Comparison of ENCODE assay signal across 17 cellular contexts in genomic region chr14:97113339-97113738, GRCh38.
A peak's percentile ranks its signal among the peaks of the same experiment; 100 is the strongest.
DNase-seq lines count a peak whose midpoint lies in the region; ATAC-seq, FAIRE-seq and TF ChIP-seq lines count a peak whose summit lies in the region.
"Had no signal": no experiment of that assay in that cellular context is flagged by ENCODE, and none has a peak within 500 bp of the region (broad histone marks: within the 10 kb centered on the region; RNA-seq: fewer than 3 reads in every experiment).

No MANE protein-coding gene starts in this region.

- peaks cover 0 to 23% of the 10 kb centered on the region in 2 donors for H3K27me3 ChIP-seq in breast epithelium
- H3K27me3 ChIP-seq in RWPE2 (ENCODE audit: insufficient read depth, poor library complexity, severe bottlenecking), result no peaks in the 10 kb centered on the region
- H3K27me3 ChIP-seq in tibial nerve, result no peaks in the 10 kb centered on the region
- H3K27me3 ChIP-seq: Peyer's patch had no signal

- no peaks in the 10 kb centered on the region for H3K4me1 ChIP-seq in breast epithelium
- peaks cover 6% of the 10 kb centered on the region for H3K4me1 ChIP-seq in RWPE2 (ENCODE audit: insufficient read depth, poor library complexity, severe bottlenecking)
- no peaks in the 10 kb centered on the region for H3K4me1 ChIP-seq in tibial nerve
- H3K4me1 ChIP-seq: Peyer's patch had no signal

- 57 to 68% methylated on average over 7 of the region's 7 CpGs for WGBS in tibial nerve, 2 donors

- H3K4me3 ChIP-seq in breast epithelium (no peak overlapping the region), RWPE2 (ENCODE audit: severe bottlenecking) (no peak overlapping the region), tibial nerve (no peak overlapping the region)
- H3K4me3 ChIP-seq: K562, Peyer's patch had no signal

- no TSS peak for BruUV-seq in MCF 10A (replicated peaks; lab: Mats Ljungman, UMichigan)

- H3K4me3 Mint-ChIP-seq in MCF 10A (ENCODE audit: unreplicated experiment), result no peak overlapping the region
- H3K4me3 Mint-ChIP-seq in osteocyte (ENCODE audit: unreplicated experiment), result no peak overlapping the region
- H3K4me3 Mint-ChIP-seq: CD4-positive, alpha-beta memory T cell had no signal

- H3K27ac Mint-ChIP-seq in MCF 10A (ENCODE audit: low read depth, unreplicated experiment) (no peak overlapping the region), osteocyte (ENCODE audit: unreplicated experiment) (no peak overlapping the region)
- H3K27ac Mint-ChIP-seq: CD4-positive, alpha-beta memory T cell had no signal

- ATAC-seq in RWPE2 (ENCODE audit: low read depth) (peak; percentile 53; the same call in 2 of the 3 replicates), GM19324 (IDR thresholded peaks at IDR 0.05; ENCODE audit: low FRiP score, unreplicated experiment) (no peak)
- ATAC-seq: K562 had no signal

- H3K9me3 ChIP-seq in breast epithelium (peaks cover 0 to 9% of the 10 kb centered on the region in 2 donors), RWPE2 (ENCODE audit: severe bottlenecking) (no peaks in the 10 kb centered on the region), tibial nerve (peaks cover 0 to 15% (median 0%) of the 10 kb centered on the region in 4 donors)
- H3K9me3 ChIP-seq: Peyer's patch had no signal

- H3K27ac ChIP-seq in breast epithelium (no peak overlapping the region), RWPE2 (ENCODE audit: poor library complexity, severe bottlenecking) (no peak overlapping the region), tibial nerve (no peak overlapping the region)
- H3K27ac ChIP-seq: Peyer's patch had no signal

- FAIRE-seq in HTR-8/SVneo (lab: Jason Lieb, UNC), result no peak
- FAIRE-seq: D721Med, GM12891, GM18507, K562 had no signal

- no peak for TF ChIP-seq POLR2A in breast epithelium (IDR thresholded peaks at IDR 0.05)
- no peak for TF ChIP-seq POLR2A in tibial nerve (IDR thresholded peaks at IDR 0.05)

- H3K9me3 Mint-ChIP-seq in MCF 10A (ENCODE audit: unreplicated experiment) (no peaks in the 10 kb centered on the region), osteocyte (ENCODE audit: unreplicated experiment) (peaks cover 29% of the 10 kb centered on the region)

- H3K36me3 Mint-ChIP-seq in MCF 10A (ENCODE audit: insufficient read depth, unreplicated experiment), result no peaks in the 10 kb centered on the region
- H3K36me3 Mint-ChIP-seq in osteocyte (ENCODE audit: unreplicated experiment), result no peaks in the 10 kb centered on the region

- intact Hi-C loops in MCF 10A (cut with micrococcal nuclease) (no loop called here), breast epithelium (cut with DNase I; ENCODE audit: low total_unique reads) (no loop called here)

- peak; percentile 64 for DNase-seq in MCF 10A (ENCODE audit: unreplicated experiment)
- DNase-seq in breast epithelium (ENCODE audit: low spot score in 2 of 2), result no peak
- DNase-seq in HTR-8/SVneo (ENCODE audit: insufficient read length, low spot score), result peak; percentile 14
- no peak for DNase-seq in RWPE2 (ENCODE audit: low spot score)
- DNase-seq in tibial nerve (ENCODE audit: low spot score in 2 of 2), result no peak
- DNase-seq in osteocyte (ENCODE audit: extremely low spot score, unreplicated experiment), result no peak
- DNase-seq: CD4-positive, alpha-beta memory T cell; GF-D8; HCEC 1CT; NCI-H1694; Peyer's patch; T-helper 2 cell had no signal

- CTCF ChIA-PET in MCF 10A (lab: Yijun Ruan, JAX), result no interaction called here

- TF ChIP-seq CTCF in MCF 10A (IDR thresholded peaks at IDR 0.05; ENCODE audit: unreplicated experiment), result no peak
- no peak for TF ChIP-seq CTCF in breast epithelium (IDR thresholded peaks at IDR 0.05)
- no peak for TF ChIP-seq CTCF in RWPE2 (IDR thresholded peaks at IDR 0.05; ENCODE audit: poor library complexity, severe bottlenecking)
- no peak for TF ChIP-seq CTCF in tibial nerve (IDR thresholded peaks at IDR 0.05)
- no peak for TF ChIP-seq CTCF in osteocyte (IDR thresholded peaks at IDR 0.05)

- no peak for TF ChIP-seq EP300 in tibial nerve (IDR thresholded peaks at IDR 0.05)

- H3K4me1 Mint-ChIP-seq in MCF 10A (ENCODE audit: insufficient read depth, unreplicated experiment) (no peaks in the 10 kb centered on the region), osteocyte (ENCODE audit: unreplicated experiment) (no peaks in the 10 kb centered on the region)

- POLR2A ChIA-PET in MCF 10A (lab: Yijun Ruan, JAX), result interaction anchor here (0.7 kb wide), 1 partner anchor 25 kb away, joined by 3 read pairs; no protein-coding TSS in a partner anchor

- H3K27me3 Mint-ChIP-seq in MCF 10A (ENCODE audit: insufficient read depth, unreplicated experiment) (peaks cover 21% of the 10 kb centered on the region), osteocyte (ENCODE audit: unreplicated experiment) (no peaks in the 10 kb centered on the region)

- no peaks in the 10 kb centered on the region for H3K36me3 ChIP-seq in breast epithelium
- H3K36me3 ChIP-seq in RWPE2 (ENCODE audit: low read depth), result no peaks in the 10 kb centered on the region
- H3K36me3 ChIP-seq in tibial nerve, result no peaks in the 10 kb centered on the region
- H3K36me3 ChIP-seq: Peyer's patch had no signal

Comparison
In these comparisons a context has a peak if more than half of its experiments do, and no peak if none do; other contexts are left out.
1. DNase-seq: peak in MCF 10A (single experiment) and HTR-8/SVneo (single experiment); none in breast epithelium (0 of 2), RWPE2 (single experiment), tibial nerve (0 of 2) and osteocyte (single experiment).